ENCODE assay signal across 21 cellular contexts in the genomic region with DNA sequence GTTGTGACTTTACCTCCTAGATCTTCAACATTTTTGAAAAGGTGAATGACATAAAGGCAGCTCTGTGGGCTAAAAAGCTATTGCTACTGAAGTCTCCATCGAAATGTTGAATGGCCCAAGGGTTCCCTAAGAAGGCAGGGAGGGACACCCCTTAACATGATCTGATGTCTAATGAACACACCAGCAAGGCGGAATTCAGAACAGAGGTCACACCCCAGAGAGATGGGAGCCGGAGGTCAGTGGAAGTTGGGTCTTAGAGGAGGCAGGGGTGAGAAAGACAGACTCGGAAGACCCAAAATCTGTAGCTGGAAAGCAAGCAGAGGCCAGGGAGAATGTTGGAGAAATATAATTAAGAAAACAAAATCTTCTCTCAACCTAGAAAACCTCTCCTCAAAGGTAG.
"Had no signal": no experiment of that assay in that cellular context is flagged by ENCODE, and none has a peak within 500 bp of the region (broad histone marks: within the 10 kb centered on the region; RNA-seq: fewer than 3 reads in every experiment).

No MANE protein-coding gene starts in this region.

- H3K27me3 ChIP-seq: right lobe of liver had no signal

- H3K4me3 ChIP-seq: esophagus squamous epithelium, heart right ventricle, right lobe of liver, tibial nerve had no signal

- H3K36me3 Mint-ChIP-seq: activated naive CD8-positive, alpha-beta T cell; naive thymus-derived CD4-positive, alpha-beta T cell had no signal

- H3K4me1 Mint-ChIP-seq: central memory CD8-positive, alpha-beta T cell; naive thymus-derived CD4-positive, alpha-beta T cell had no signal

- DNase-seq: activated CD4-positive, alpha-beta T cell treated with anti-CD3 and anti-CD28 coated beads for 4 hours; activated CD4-positive, alpha-beta T cell treated with anti-CD3 and anti-CD28 coated beads, Interleukin-2, amount 50 U/mL, for 4 hours; activated naive CD4-positive, alpha-beta T cell treated with Interleukin-2 at 50 U/mL for 16 hours; activated T-cell treated with anti-CD3 and anti-CD28 coated beads, Interleukin-2, amount 50 U/mL, for 48 hours; anterior cingulate cortex; esophagus squamous epithelium; foreskin melanocyte; heart right ventricle; left ventricle myocardium superior; midbrain; naive thymus-derived CD4-positive, alpha-beta T cell; right lobe of liver; stimulated activated CD4-positive, alpha-beta T cell treated with anti-CD3 and anti-CD28 coated beads, Interleukin-2, amount 100 ng/mL, for 48 hours; stimulated activated naive CD4-positive, alpha-beta T cell treated with Interleukin-2 at 50 U/mL for 16 hours; T-helper 1 cell had no signal

- H3K36me3 ChIP-seq: esophagus squamous epithelium, heart right ventricle, right lobe of liver, tibial nerve had no signal

- H3K27ac Mint-ChIP-seq: activated naive CD8-positive, alpha-beta T cell; dendritic cell treated with granulocyte-macrophage colony-stimulating factor and Interleukin-4, amounts not matched to agents 40 ng/mL and 50 ng/mL, for 4 days; naive thymus-derived CD4-positive, alpha-beta T cell; progenitor cell of endocrine pancreas; T-helper 2 cell treated with Interferon-gamma antibody and Interleukin-4, amounts not matched to agents 5 μg/mL and 100 μg/mL, for 36 hours had no signal

- H3K9me3 Mint-ChIP-seq: central memory CD8-positive, alpha-beta T cell; dendritic cell treated with granulocyte-macrophage colony-stimulating factor and Interleukin-4, amounts not matched to agents 40 ng/mL and 50 ng/mL, for 4 days; T-helper 2 cell treated with Interferon-gamma antibody and Interleukin-4, amounts not matched to agents 5 μg/mL and 100 μg/mL, for 36 hours had no signal

- H3K4me1 ChIP-seq: heart right ventricle, right lobe of liver, tibial nerve had no signal

- H3K27ac ChIP-seq: esophagus squamous epithelium, heart right ventricle, right lobe of liver, tibial nerve had no signal

- H3K4me3 Mint-ChIP-seq: activated naive CD8-positive, alpha-beta T cell; central memory CD8-positive, alpha-beta T cell; dendritic cell treated with granulocyte-macrophage colony-stimulating factor and Interleukin-4, amounts not matched to agents 40 ng/mL and 50 ng/mL, for 4 days; naive thymus-derived CD4-positive, alpha-beta T cell; T-helper 2 cell treated with Interferon-gamma antibody and Interleukin-4, amounts not matched to agents 5 μg/mL and 100 μg/mL, for 36 hours had no signal

- H3K9me3 ChIP-seq: esophagus squamous epithelium, heart right ventricle, right lobe of liver, tibial nerve had no signal

- ATAC-seq: heart right ventricle; left ventricle myocardium superior; naive thymus-derived CD4-positive, alpha-beta T cell; right lobe of liver had no signal
